ENCODE assay signal across 8 cellular contexts in the genomic region with DNA sequence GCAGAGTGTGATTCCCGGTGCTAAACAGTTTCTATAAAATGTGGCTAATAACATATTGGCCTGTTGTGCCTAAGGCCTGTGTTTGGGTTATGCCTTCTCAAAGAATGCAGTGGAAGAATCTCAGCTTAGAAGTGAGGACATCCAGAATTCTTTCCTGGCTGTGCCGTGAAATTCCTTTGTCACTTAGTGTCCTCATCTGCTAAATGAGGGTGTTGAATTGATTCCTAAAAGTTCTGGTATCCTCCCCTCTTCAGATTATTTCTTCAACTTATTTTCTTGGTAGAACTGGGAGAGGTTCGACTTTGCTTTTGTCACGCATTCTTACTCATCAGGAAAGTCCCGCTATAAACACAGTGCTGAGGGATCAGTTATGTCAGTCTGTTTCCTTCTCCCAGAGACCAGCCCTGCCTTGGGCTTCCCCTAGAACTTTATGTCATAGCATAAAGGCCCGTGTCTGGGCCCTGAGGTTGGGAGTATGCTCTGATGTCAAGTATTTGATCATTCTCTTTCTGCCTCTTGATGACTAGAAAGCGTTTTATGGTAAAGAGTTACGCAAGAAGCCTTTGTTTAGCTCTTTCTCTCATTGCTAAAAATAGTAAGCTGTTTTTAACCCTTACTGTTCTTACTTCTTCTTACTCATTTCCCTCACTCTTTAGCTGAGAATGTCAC. TPM values are rescaled to one million over a fixed set of nuclear protein-coding genes. Genes with fewer than 3 reads are reported as not detected.
DNase-seq lines count a peak whose midpoint lies in the region; ATAC-seq lines count a peak whose summit lies in the region.

No MANE protein-coding gene starts in this region.

- no peak for DNase-seq in Right ventricle myocardium superior
- DNase-seq in cardiac septum (ENCODE audit: low spot score) = no peak
- peak; percentile 46 for DNase-seq in foreskin melanocyte
- DNase-seq in NCI-H1436 treated with DMSO at 0.1 percent for 48 hours (lab: John Stamatoyannopoulos, UW) = no peak
- no peak for DNase-seq in HT-29 (ENCODE audit: low spot score)
- DNase-seq in activated CD4-positive, CD25-positive, alpha-beta regulatory T cell treated with anti-CD3 and anti-CD28 coated beads, Interleukin-2, amount 50 U/mL, for 72 hours = no peak

- H3K9me3 Mint-ChIP-seq in T-helper 1 cell treated with Interleukin-12 subunit alpha and Interleukin-12 subunit beta and Interleukin-4 antibody, amounts not matched to agents 30 μg/mL and 1 μg/mL, for 36 hours = no peaks in the 10 kb centered on the region

- intact Hi-C loops in Right ventricle myocardium superior (cut with DNase I) (no loop called here), cardiac septum (cut with DNase I) (no loop called here)

- no peaks in the 10 kb centered on the region for H3K27me3 Mint-ChIP-seq in T-helper 1 cell treated with Interleukin-12 subunit alpha and Interleukin-12 subunit beta and Interleukin-4 antibody, amounts not matched to agents 30 μg/mL and 1 μg/mL, for 36 hours (ENCODE audit: low read depth)

- peak overlapping the region; percentile 22 for H3K4me3 Mint-ChIP-seq in T-helper 1 cell treated with Interleukin-12 subunit alpha and Interleukin-12 subunit beta and Interleukin-4 antibody, amounts not matched to agents 30 μg/mL and 1 μg/mL, for 36 hours

- peak overlapping the region; percentile 80 for H3K27ac Mint-ChIP-seq in T-helper 1 cell treated with Interleukin-12 subunit alpha and Interleukin-12 subunit beta and Interleukin-4 antibody, amounts not matched to agents 30 μg/mL and 1 μg/mL, for 36 hours

- peak; percentile 59 for ATAC-seq in Right ventricle myocardium superior (ENCODE audit: poor library complexity)
- peak; percentile 42 for ATAC-seq in HG03025 (IDR thresholded peaks at IDR 0.05; ENCODE audit: low FRiP score, unreplicated experiment)

- H3K4me1 Mint-ChIP-seq in T-helper 1 cell treated with Interleukin-12 subunit alpha and Interleukin-12 subunit beta and Interleukin-4 antibody, amounts not matched to agents 30 μg/mL and 1 μg/mL, for 36 hours (ENCODE audit: low read depth) = peaks cover 46% of the 10 kb centered on the region

- peaks cover 49% of the 10 kb centered on the region for H3K36me3 Mint-ChIP-seq in T-helper 1 cell treated with Interleukin-12 subunit alpha and Interleukin-12 subunit beta and Interleukin-4 antibody, amounts not matched to agents 30 μg/mL and 1 μg/mL, for 36 hours (ENCODE audit: low read depth)

RNA-seq across cellular contexts. Expression of a gene that starts 29.5 kb away (rescaled TPM):
- total RNA-seq in Right ventricle myocardium superior = 21.2 TPM
- 13.0 TPM for total RNA-seq in cardiac septum
- 61.9 and 63.5 TPM in 2 replicates for total RNA-seq in HT-29 (2014; rRNA removed; shearing (Covaris generic))
